ENCODE assay signal across 8 cellular contexts in genomic region chr2:63050916-63051794, GRCh38. TPM values are rescaled to one million over a fixed set of nuclear protein-coding genes. Genes with fewer than 3 reads are reported as not detected.
DNase-seq lines count a peak whose midpoint lies in the region; ATAC-seq and TF ChIP-seq lines count a peak whose summit lies in the region.

No MANE protein-coding gene starts in this region.

- peaks cover 77 to 78% of the 10 kb centered on the region in 2 donors for H3K27me3 Mint-ChIP-seq in natural killer cell (ENCODE audit: low read depth in 2 of 2)

- no peak overlapping the region for H3K27ac Mint-ChIP-seq in natural killer cell

- peak overlapping the region; percentile 63 for H3K4me3 ChIP-seq in coronary artery

- peak overlapping the region; percentile 80 for H3K4me3 Mint-ChIP-seq in natural killer cell

- peaks cover 13% of the 10 kb centered on the region for H3K36me3 Mint-ChIP-seq in natural killer cell

- intact Hi-C loops in natural killer cell (cut with micrococcal nuclease): no loop called here

- H3K9me3 Mint-ChIP-seq in natural killer cell: no peaks in the 10 kb centered on the region

- H3K27ac ChIP-seq in coronary artery: no peak overlapping the region

- TF ChIP-seq CTCF in coronary artery (IDR thresholded peaks at IDR 0.05): no peak
- no peak for TF ChIP-seq CTCF in natural killer cell (IDR thresholded peaks at IDR 0.05)

- DNase-seq in D341Med (ENCODE audit: low spot score) (peak; percentile 42), NCI-H69 (lab: John Stamatoyannopoulos, UW) (peak; percentile 42), coronary artery (ENCODE audit: low spot score) (no peak), natural killer cell (no peak), Ammon's horn (ENCODE audit: low spot score) (no peak), H4 (ENCODE audit: low spot score) (no peak), AG08395 (ENCODE audit: low spot score) (no peak)

- H3K4me1 Mint-ChIP-seq in natural killer cell: peaks cover 48 to 67% of the 10 kb centered on the region in 2 donors

- ATAC-seq in GM21381 (IDR thresholded peaks at IDR 0.05; ENCODE audit: unreplicated experiment): peak; percentile 12
- no peak for ATAC-seq in natural killer cell

RNA-seq across cellular contexts. Expression of gene OTX1, which starts 0.5 kb away (rescaled TPM):
- total RNA-seq in natural killer cell: not detected
- total RNA-seq in H4 (2014; rRNA removed; shearing (Covaris generic)): 0.64 and 0.85 TPM in 2 replicates

Comparison
In these comparisons a context has a peak if more than half of its experiments do, and no peak if none do; other contexts are left out.
1. DNase-seq: peak in D341Med (single experiment) and NCI-H69 (single experiment); none in coronary artery (single experiment), natural killer cell (single experiment), Ammon's horn (single experiment), H4 (single experiment) and AG08395 (single experiment).